In genomic region chr15:25860885-25861866, GRCh38 we compare ENCODE assay signal across 9 cellular contexts. TPM values are rescaled to one million over a fixed set of nuclear protein-coding genes. Genes with fewer than 3 reads are reported as not detected.
DNase-seq lines count a peak whose midpoint lies in the region; ATAC-seq lines count a peak whose summit lies in the region.
"Had no signal": no experiment of that assay in that cellular context is flagged by ENCODE, and none has a peak within 500 bp of the region (broad histone marks: within the 10 kb centered on the region; RNA-seq: fewer than 3 reads in every experiment).

No MANE protein-coding gene starts in this region.

- intact Hi-C loops in posterior cingulate gyrus (cut with DNase I): no loop called here

- DNase-seq in GM03348 (ENCODE audit: low spot score) (peak; percentile 55), fibroblast of gingiva (ENCODE audit: low read depth) (peak; percentile 32), posterior cingulate gyrus (no peak), SHP77 treated with DMSO at 0.1 percent for 48 hours (lab: John Stamatoyannopoulos, UW) (no peak)
- no peak for DNase-seq in T-helper 2 cell treated with Interferon-gamma antibody and Interleukin-4, amounts not matched to agents 5 μg/mL and 100 μg/mL, for 36 hours (ENCODE audit: low spot score)
- DNase-seq: NCI-H2029 treated with DMSO at 0.1 percent for 48 hours had no signal

- peaks cover 24 to 33% (median 27%) of the 10 kb centered on the region in 3 donors for H3K4me1 ChIP-seq in skeletal muscle tissue (ENCODE audit: control insufficient read depth in 3 of 3, insufficient read depth in 3 of 3, low read length in 3 of 3)

- H3K36me3 Mint-ChIP-seq in T-helper 2 cell treated with Interferon-gamma antibody and Interleukin-4, amounts not matched to agents 5 μg/mL and 100 μg/mL, for 36 hours (ENCODE audit: low read depth): peaks cover 50% of the 10 kb centered on the region

- peak overlapping the region; percentile 22 for H3K27ac ChIP-seq in skeletal muscle tissue (ENCODE audit: low read depth, low read length)

- H3K9me3 ChIP-seq in skeletal muscle tissue (ENCODE audit: control insufficient read depth in 3 of 3, low read length in 3 of 3): no peaks in the 10 kb centered on the region

- H3K27ac Mint-ChIP-seq in T-helper 2 cell treated with Interferon-gamma antibody and Interleukin-4, amounts not matched to agents 5 μg/mL and 100 μg/mL, for 36 hours: peak overlapping the region; percentile 94

- no peaks in the 10 kb centered on the region for H3K36me3 ChIP-seq in skeletal muscle tissue (ENCODE audit: control insufficient read depth in 3 of 3, insufficient read depth in 3 of 3, low read length in 3 of 3)

- peak overlapping the region in 2 of 3 donors; percentile 10 to 50 for H3K9ac ChIP-seq in skeletal muscle tissue (ENCODE audit: low read depth in 1 of 3, low read length in 3 of 3)

- H3K27me3 Mint-ChIP-seq in T-helper 2 cell treated with Interferon-gamma antibody and Interleukin-4, amounts not matched to agents 5 μg/mL and 100 μg/mL, for 36 hours (ENCODE audit: low read depth): no peaks in the 10 kb centered on the region

- peaks cover 9 to 37% (median 13%) of the 10 kb centered on the region in 3 donors for H3K27me3 ChIP-seq in skeletal muscle tissue (ENCODE audit: control insufficient read depth in 3 of 3, insufficient read depth in 3 of 3, low read length in 3 of 3)

- H3K4me1 Mint-ChIP-seq in T-helper 2 cell treated with Interferon-gamma antibody and Interleukin-4, amounts not matched to agents 5 μg/mL and 100 μg/mL, for 36 hours (ENCODE audit: low read depth): peaks cover 45% of the 10 kb centered on the region

- ATAC-seq in GM19328 (IDR thresholded peaks at IDR 0.05; ENCODE audit: unreplicated experiment): no peak
- no peak for ATAC-seq in HG03442 (IDR thresholded peaks at IDR 0.05; ENCODE audit: unreplicated experiment)

- no peaks in the 10 kb centered on the region for H3K9me3 Mint-ChIP-seq in T-helper 2 cell treated with Interferon-gamma antibody and Interleukin-4, amounts not matched to agents 5 μg/mL and 100 μg/mL, for 36 hours

- H3K4me3 Mint-ChIP-seq in T-helper 2 cell treated with Interferon-gamma antibody and Interleukin-4, amounts not matched to agents 5 μg/mL and 100 μg/mL, for 36 hours: peak overlapping the region; percentile 90

- peak overlapping the region; percentile 38 to 79 (median 74) for H3K4me3 ChIP-seq in skeletal muscle tissue (ENCODE audit: low read length in 3 of 3)

RNA-seq across cellular contexts. Expression of gene ATP10A, which starts 2.0 kb away (rescaled TPM):
- total RNA-seq in skeletal muscle tissue: 7.8 TPM

Comparison
In these comparisons a context has a peak if more than half of its experiments do, and no peak if none do; other contexts are left out.
1. DNase-seq: peak in GM03348 (single experiment) and fibroblast of gingiva (single experiment); none in T-helper 2 cell treated with Interferon-gamma antibody and Interleukin-4, amounts not matched to agents 5 μg/mL and 100 μg/mL, for 36 hours (single experiment), posterior cingulate gyrus (0 of 10) and SHP77 treated with DMSO at 0.1 percent for 48 hours (single experiment).